Comparison of ENCODE assay signal across 24 cellular contexts in the genomic region with DNA sequence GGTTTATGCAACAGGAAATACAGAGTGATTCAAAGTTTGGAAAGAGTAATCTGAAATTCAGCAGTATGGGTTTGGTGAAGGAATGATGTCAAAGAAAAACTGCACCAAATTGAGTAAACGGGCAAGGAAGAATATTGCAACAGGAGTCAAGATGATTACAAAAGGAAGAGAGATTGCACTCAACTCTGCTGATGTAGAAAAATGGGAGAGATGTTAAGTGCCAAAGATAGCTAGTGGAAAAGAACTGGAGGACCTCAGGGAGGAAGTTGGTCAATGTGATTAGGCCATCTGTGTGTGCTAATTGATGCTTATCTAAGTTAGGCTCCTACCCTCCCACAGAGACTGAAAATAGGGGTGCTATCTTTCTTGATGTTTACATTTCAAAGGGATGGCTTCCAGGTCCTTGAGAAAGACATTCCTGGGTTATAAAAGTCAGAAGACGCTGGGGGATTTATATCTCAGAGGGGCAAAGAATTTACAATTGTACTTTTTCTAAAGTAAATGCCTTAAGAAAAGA.
"Had no signal": no experiment of that assay in that cellular context is flagged by ENCODE, and none has a peak within 500 bp of the region (broad histone marks: within the 10 kb centered on the region; RNA-seq: fewer than 3 reads in every experiment).

No MANE protein-coding gene starts in this region.

- H3K27me3 ChIP-seq: adrenal gland, colonic mucosa, esophagus muscularis mucosa, gastrocnemius medialis, left lung, ovary, vagina had no signal

- H3K4me3 ChIP-seq: adrenal gland, colonic mucosa, dorsolateral prefrontal cortex, esophagus muscularis mucosa, gastrocnemius medialis, left lung, lung, ovary, prostate gland, thoracic aorta, vagina had no signal

- H3K4me1 ChIP-seq: adrenal gland, colonic mucosa, esophagus muscularis mucosa, gastrocnemius medialis, left lung, prostate gland, vagina had no signal

- H3K36me3 ChIP-seq: adrenal gland, colonic mucosa, esophagus muscularis mucosa, gastrocnemius medialis, left lung, ovary, prostate gland, thoracic aorta, vagina had no signal

- ATAC-seq: activated CD4-positive, alpha-beta T cell treated with anti-CD3 and anti-CD28 coated beads for 36 hours; activated T-helper 17 cell treated with anti-CD3 and anti-CD28 coated beads, Interleukin-2, amount 50 U/mL, for 72 hours; gastrocnemius medialis; left lung; natural killer cell treated with Interleukin-12 subunit alpha and Interleukin-12 subunit beta and Interleukin-15 and Interleukin-18, amount 100 ng/mL, for 72 hours had no signal

- H3K27ac ChIP-seq: adrenal gland, colonic mucosa, dorsolateral prefrontal cortex, esophagus muscularis mucosa, gastrocnemius medialis, left lung, ovary, prostate gland, thoracic aorta, vagina had no signal

- H3K9me3 ChIP-seq: adrenal gland, colonic mucosa, esophagus muscularis mucosa, gastrocnemius medialis, ovary, prostate gland, thoracic aorta, vagina had no signal

- DNase-seq: activated B cell treated with CpG ODN at 0.5 μM for 24 hours; activated CD4-positive, alpha-beta T cell treated with anti-CD3 and anti-CD28 coated beads for 36 hours; activated CD4-positive, alpha-beta T cell treated with anti-CD3 and anti-CD28 coated beads, Interleukin-2, amount 50 U/mL, for 4 hours; activated CD8-positive, alpha-beta memory T cell treated with anti-CD3 and anti-CD28 coated beads for 24 hours; activated CD8-positive, alpha-beta memory T cell treated with anti-CD3 and anti-CD28 coated beads, Interleukin-2, amount 50 U/mL, for 4 hours; activated naive CD4-positive, alpha-beta T cell; activated T-cell treated with anti-CD3 and anti-CD28 coated beads, Interleukin-2, amount 50 U/mL, for 24 hours; adrenal gland; colonic mucosa; dorsolateral prefrontal cortex; gastrocnemius medialis; hippocampal formation; kidney glomerular epithelial cell; left lung; ovary; stimulated activated CD4-positive, alpha-beta T cell treated with anti-CD3 and anti-CD28 coated beads, Interleukin-2, amount 100 ng/mL, for 48 hours; stimulated activated naive CD4-positive, alpha-beta T cell treated with Interleukin-2 at 50 U/mL for 16 hours had no signal
